Comparison of ENCODE assay signal across 15 cellular contexts in genomic region chr22:37511368-37512104, GRCh38. TPM values are rescaled to one million over a fixed set of nuclear protein-coding genes. Genes with fewer than 3 reads are reported as not detected.
A peak's percentile ranks its signal among the peaks of the same experiment; 100 is the strongest.
DNase-seq lines count a peak whose midpoint lies in the region; ATAC-seq and TF ChIP-seq lines count a peak whose summit lies in the region.
"Had no signal": no experiment of that assay in that cellular context is flagged by ENCODE, and none has a peak within 500 bp of the region (broad histone marks: within the 10 kb centered on the region; RNA-seq: fewer than 3 reads in every experiment).

No MANE protein-coding gene starts in this region.

- no peaks in the 10 kb centered on the region for H3K27me3 ChIP-seq in RWPE2 (ENCODE audit: insufficient read depth, poor library complexity, severe bottlenecking)
- no peaks in the 10 kb centered on the region for H3K27me3 ChIP-seq in duodenal mucosa (ENCODE audit: control insufficient read depth in 1 of 2, insufficient read depth in 2 of 2, low read length in 2 of 2)
- no peaks in the 10 kb centered on the region for H3K27me3 ChIP-seq in smooth muscle cell (ENCODE audit: low read depth)

- peak overlapping the region in 1 of 2 donors; percentile 36 for H3K9ac ChIP-seq in duodenal mucosa (ENCODE audit: low read depth in 1 of 2, low read length in 2 of 2)
- H3K9ac ChIP-seq in smooth muscle cell (ENCODE audit: low read depth) = no peak overlapping the region

- no peaks in the 10 kb centered on the region for H3K9me3 ChIP-seq in RWPE2 (ENCODE audit: severe bottlenecking)
- H3K9me3 ChIP-seq in duodenal mucosa (ENCODE audit: control insufficient read depth in 1 of 2, low read length in 2 of 2) = no peaks in the 10 kb centered on the region
- H3K9me3 ChIP-seq in mesodermal cell (ENCODE audit: control insufficient read depth, low read length) = no peaks in the 10 kb centered on the region
- H3K9me3 ChIP-seq in smooth muscle cell (replicated peaks; ENCODE audit: low read depth) = no peaks in the 10 kb centered on the region
- H3K9me3 ChIP-seq: mucosa of descending colon had no signal

- no peak for ATAC-seq in RWPE2 (ENCODE audit: low read depth)
- ATAC-seq in GM18498 (IDR thresholded peaks at IDR 0.05; ENCODE audit: unreplicated experiment) = no peak
- no peak for ATAC-seq in GM18909 (IDR thresholded peaks at IDR 0.05; ENCODE audit: poor library complexity, unreplicated experiment)
- ATAC-seq in GM19463 (IDR thresholded peaks at IDR 0.05; ENCODE audit: unreplicated experiment) = no peak
- ATAC-seq: activated T-cell treated with anti-CD3 and anti-CD28 coated beads, Interleukin-2, amount 50 U/mL, for 72 hours had no signal

- peaks cover 48% of the 10 kb centered on the region for H3K4me1 ChIP-seq in RWPE2 (ENCODE audit: insufficient read depth, poor library complexity, severe bottlenecking)
- H3K4me1 ChIP-seq in duodenal mucosa (ENCODE audit: control insufficient read depth in 1 of 2, insufficient read depth in 2 of 2, low read length in 2 of 2) = peaks cover 33 to 38% of the 10 kb centered on the region in 2 donors
- H3K4me1 ChIP-seq in mesodermal cell (ENCODE audit: control insufficient read depth, insufficient read depth, low read length, poor library complexity, severe bottlenecking) = peaks cover 32% of the 10 kb centered on the region
- peaks cover 9% of the 10 kb centered on the region for H3K4me1 ChIP-seq in smooth muscle cell (ENCODE audit: low read depth)

- no peaks in the 10 kb centered on the region for H3K79me2 ChIP-seq in smooth muscle cell (ENCODE audit: low read depth)

- no peak overlapping the region for H2AFZ ChIP-seq in smooth muscle cell (ENCODE audit: low read depth)

- no peak for TF ChIP-seq CTCF in RWPE2 (IDR thresholded peaks at IDR 0.05; ENCODE audit: poor library complexity, severe bottlenecking)
- no peak for TF ChIP-seq CTCF in smooth muscle cell (IDR thresholded peaks at IDR 0.05; ENCODE audit: borderline replicate concordance, insufficient read depth, poor library complexity, severe bottlenecking)

- H3K27ac ChIP-seq in RWPE2 (ENCODE audit: poor library complexity, severe bottlenecking) = peak overlapping the region; percentile 73
- H3K27ac ChIP-seq in duodenal mucosa (ENCODE audit: low read depth, low read length) = peak overlapping the region; percentile 63
- peak overlapping the region; percentile 1 for H3K27ac ChIP-seq in mesodermal cell (ENCODE audit: low read depth, low read length, severe bottlenecking)
- H3K27ac ChIP-seq in smooth muscle cell (ENCODE audit: low read depth) = peak overlapping the region; percentile 36

- peaks cover 5% of the 10 kb centered on the region for H3F3A ChIP-seq in smooth muscle cell (ENCODE audit: low read depth)

- H4K20me1 ChIP-seq in smooth muscle cell (ENCODE audit: low read depth) = peaks cover 11% of the 10 kb centered on the region

- DNase-seq in RWPE2 (ENCODE audit: low spot score) (no peak), smooth muscle cell (lab: John Stamatoyannopoulos, UW; ENCODE audit: unreplicated experiment) (no peak)
- DNase-seq: activated T-cell treated with anti-CD3 and anti-CD28 coated beads, Interleukin-2, amount 50 U/mL, for 72 hours; CD4-positive, alpha-beta memory T cell; effector CD4-positive, alpha-beta T cell; GDM1; NCI-H1694 treated with DMSO at 0.1 percent for 48 hours; NCI-H524; stimulated activated naive CD4-positive, alpha-beta T cell had no signal

- 100% methylated on average over 1 to 3 of the region's 6 CpGs for WGBS in mesodermal cell (ENCODE audit: insufficient coverage in 2 of 2), 2 experiments
- WGBS in smooth muscle cell (ENCODE audit: low lambda C conversion rate) = 88% methylated on average over 5 of the region's 6 CpGs

- peaks cover 85% of the 10 kb centered on the region for H3K36me3 ChIP-seq in RWPE2 (ENCODE audit: low read depth)
- peaks cover 25 to 32% of the 10 kb centered on the region in 2 donors for H3K36me3 ChIP-seq in duodenal mucosa (ENCODE audit: control insufficient read depth in 1 of 2, insufficient read depth in 2 of 2, low read length in 2 of 2)
- peaks cover 18% of the 10 kb centered on the region for H3K36me3 ChIP-seq in mesodermal cell (ENCODE audit: control insufficient read depth, insufficient read depth, low read length)
- H3K36me3 ChIP-seq in smooth muscle cell (ENCODE audit: low read depth) = no peaks in the 10 kb centered on the region

- H3K4me3 ChIP-seq in RWPE2 (ENCODE audit: severe bottlenecking) (no peak overlapping the region), duodenal mucosa (ENCODE audit: low read depth in 1 of 2, low read length in 2 of 2) (peak overlapping the region in 1 of 2 donors; percentile 29), mesodermal cell (ENCODE audit: extremely low read depth, insufficient read depth, low read length, poor library complexity, severe bottlenecking) (no peak overlapping the region), smooth muscle cell (no peak overlapping the region)
- H3K4me3 ChIP-seq: mucosa of descending colon had no signal

- H3K4me2 ChIP-seq in smooth muscle cell = peak overlapping the region; percentile 42

RNA-seq across cellular contexts. Expression of gene CARD10, which starts 7.7 kb away (rescaled TPM):
- 9.3 TPM for polyA plus RNA-seq in mesodermal cell (2013, experiment 1 of 2)
- 7.5 TPM for polyA plus RNA-seq in mesodermal cell (2013, experiment 2 of 2)
- 3.7 and 6.0 TPM in 2 replicates for total RNA-seq in smooth muscle cell
- polyA plus RNA-seq in smooth muscle cell = 2.3 and 5.4 TPM in 2 replicates
- polyA plus RNA-seq: CD4-positive, alpha-beta memory T cell had no signal

RNA-seq across cellular contexts. Expression of gene MFNG, which starts 25.4 kb away (rescaled TPM):
- 1.4 TPM for polyA plus RNA-seq in mesodermal cell (2013, experiment 1 of 2)
- polyA plus RNA-seq in mesodermal cell (2013, experiment 2 of 2) = 0.76 TPM
- not detected in 2 replicates for total RNA-seq in smooth muscle cell
- polyA plus RNA-seq in smooth muscle cell = 0.40 and 1.2 TPM in 2 replicates

RNA-seq across cellular contexts. Expression of gene CDC42EP1, which starts 48.7 kb away (rescaled TPM):
- polyA plus RNA-seq in mesodermal cell (2013, experiment 1 of 2) = 82.1 TPM
- polyA plus RNA-seq in mesodermal cell (2013, experiment 2 of 2) = 64.8 TPM
- total RNA-seq in smooth muscle cell = 14.0 and 19.1 TPM in 2 replicates
- 89.6 and 94.9 TPM in 2 replicates for polyA plus RNA-seq in smooth muscle cell
- total RNA-seq: CD4-positive, alpha-beta memory T cell had no signal
- polyA plus RNA-seq: CD4-positive, alpha-beta memory T cell had no signal

Comparison
In these comparisons a context has a peak if more than half of its experiments do, and no peak if none do; other contexts are left out.
1. H3K27ac ChIP-seq: peak in every context shown above with its lines; median percentile 73 in RWPE2; 63 in duodenal mucosa; 36 in smooth muscle cell; 1 in mesodermal cell.